Comparison of ENCODE assay signal across 2 cellular contexts in the genomic region with DNA sequence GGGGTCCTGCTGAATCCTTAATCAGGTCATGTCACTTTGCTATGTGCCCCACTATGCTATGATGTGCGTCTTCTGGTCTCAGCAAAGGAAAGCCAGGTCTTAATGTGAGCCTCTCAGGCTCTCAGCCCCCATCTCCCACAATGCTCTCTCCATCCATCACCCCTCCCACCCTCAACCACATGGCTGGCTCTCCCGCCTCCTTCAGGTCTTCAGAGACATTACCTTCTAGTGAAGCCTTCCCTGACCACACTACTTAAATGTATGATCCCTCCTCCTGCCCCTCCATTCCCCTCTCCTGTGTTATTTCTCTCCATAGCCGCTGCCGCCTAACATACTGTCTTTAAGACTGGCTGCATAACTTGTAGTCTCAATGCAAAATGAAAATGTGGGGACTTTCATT.
A peak's percentile ranks its signal among the peaks of the same experiment; 100 is the strongest.
TF ChIP-seq lines count a peak whose summit lies in the region.

No MANE protein-coding gene starts in this region.

TF ChIP-seq in A549, 52 proteins besides CTCF, POLR2A, EP300 and RAD21:
- TF ChIP-seq MAX (IDR thresholded peaks at IDR 0.05) = peak; percentile 72
- no peak for TF ChIP-seq KDM1A (IDR thresholded peaks at IDR 0.05; ENCODE audit: low read depth)
- TF ChIP-seq, protein P1, sequence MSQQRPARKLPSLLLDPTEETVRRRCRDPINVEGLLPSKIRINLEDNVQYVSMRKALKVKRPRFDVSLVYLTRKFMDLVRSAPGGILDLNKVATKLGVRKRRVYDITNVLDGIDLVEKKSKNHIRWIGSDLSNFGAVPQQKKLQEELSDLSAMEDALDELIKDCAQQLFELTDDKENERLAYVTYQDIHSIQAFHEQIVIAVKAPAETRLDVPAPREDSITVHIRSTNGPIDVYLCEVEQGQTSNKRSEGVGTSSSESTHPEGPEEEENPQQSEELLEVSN (IDR thresholded peaks at IDR 0.05; ENCODE audit: borderline replicate concordance, low read depth) = peak; percentile 50; the same call in 1 of the 2 replicates

TF ChIP-seq in HCT116, 20 proteins besides CTCF, POLR2A, EP300 and RAD21:
- TF ChIP-seq CBX3 (IDR thresholded peaks at IDR 0.05; ENCODE audit: low read depth) = no peak
- TF ChIP-seq, protein P2, sequence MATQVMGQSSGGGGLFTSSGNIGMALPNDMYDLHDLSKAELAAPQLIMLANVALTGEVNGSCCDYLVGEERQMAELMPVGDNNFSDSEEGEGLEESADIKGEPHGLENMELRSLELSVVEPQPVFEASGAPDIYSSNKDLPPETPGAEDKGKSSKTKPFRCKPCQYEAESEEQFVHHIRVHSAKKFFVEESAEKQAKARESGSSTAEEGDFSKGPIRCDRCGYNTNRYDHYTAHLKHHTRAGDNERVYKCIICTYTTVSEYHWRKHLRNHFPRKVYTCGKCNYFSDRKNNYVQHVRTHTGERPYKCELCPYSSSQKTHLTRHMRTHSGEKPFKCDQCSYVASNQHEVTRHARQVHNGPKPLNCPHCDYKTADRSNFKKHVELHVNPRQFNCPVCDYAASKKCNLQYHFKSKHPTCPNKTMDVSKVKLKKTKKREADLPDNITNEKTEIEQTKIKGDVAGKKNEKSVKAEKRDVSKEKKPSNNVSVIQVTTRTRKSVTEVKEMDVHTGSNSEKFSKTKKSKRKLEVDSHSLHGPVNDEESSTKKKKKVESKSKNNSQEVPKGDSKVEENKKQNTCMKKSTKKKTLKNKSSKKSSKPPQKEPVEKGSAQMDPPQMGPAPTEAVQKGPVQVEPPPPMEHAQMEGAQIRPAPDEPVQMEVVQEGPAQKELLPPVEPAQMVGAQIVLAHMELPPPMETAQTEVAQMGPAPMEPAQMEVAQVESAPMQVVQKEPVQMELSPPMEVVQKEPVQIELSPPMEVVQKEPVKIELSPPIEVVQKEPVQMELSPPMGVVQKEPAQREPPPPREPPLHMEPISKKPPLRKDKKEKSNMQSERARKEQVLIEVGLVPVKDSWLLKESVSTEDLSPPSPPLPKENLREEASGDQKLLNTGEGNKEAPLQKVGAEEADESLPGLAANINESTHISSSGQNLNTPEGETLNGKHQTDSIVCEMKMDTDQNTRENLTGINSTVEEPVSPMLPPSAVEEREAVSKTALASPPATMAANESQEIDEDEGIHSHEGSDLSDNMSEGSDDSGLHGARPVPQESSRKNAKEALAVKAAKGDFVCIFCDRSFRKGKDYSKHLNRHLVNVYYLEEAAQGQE (IDR thresholded peaks at IDR 0.05; ENCODE audit: low read depth) = no peak
- TF ChIP-seq EGR1 (IDR thresholded peaks at IDR 0.05; ENCODE audit: low read depth) = no peak
- no peak for TF ChIP-seq EZH2 (IDR thresholded peaks at IDR 0.05)
- no peak for TF ChIP-seq ZFX (IDR thresholded peaks at IDR 0.05)
- TF ChIP-seq SIN3A (IDR thresholded peaks at IDR 0.05; ENCODE audit: low read depth) = no peak
- no peak for TF ChIP-seq SP1 (IDR thresholded peaks at IDR 0.05; ENCODE audit: low read depth)
- TF ChIP-seq FOSL1 (IDR thresholded peaks at IDR 0.05; ENCODE audit: low read depth) = no peak
- TF ChIP-seq MAX (IDR thresholded peaks at IDR 0.05) = no peak
- TF ChIP-seq TCF7L2 (IDR thresholded peaks at IDR 0.05; ENCODE audit: borderline replicate concordance, extremely low read depth, insufficient read depth, insufficient read length) = no peak
- no peak for TF ChIP-seq ELF1 (IDR thresholded peaks at IDR 0.05; ENCODE audit: borderline replicate concordance, low read depth)
- no peak for TF ChIP-seq ZNF274 (IDR thresholded peaks at IDR 0.05; ENCODE audit: low read depth, low read length)
- no peak for TF ChIP-seq EZH2phosphoT487 (IDR thresholded peaks at IDR 0.05; ENCODE audit: borderline replicate concordance)
- no peak for TF ChIP-seq CEBPB (IDR thresholded peaks at IDR 0.05; ENCODE audit: low read depth)
- no peak for TF ChIP-seq ATF3 (IDR thresholded peaks at IDR 0.05)
- no peak for TF ChIP-seq JUND (IDR thresholded peaks at IDR 0.05)
- TF ChIP-seq ZBTB33 (IDR thresholded peaks at IDR 0.05; ENCODE audit: extremely low read depth, insufficient replicate concordance, low read length) = no peak
- no peak for TF ChIP-seq SRF (IDR thresholded peaks at IDR 0.05; ENCODE audit: low read depth)
- no peak for TF ChIP-seq YY1 (IDR thresholded peaks at IDR 0.05; ENCODE audit: extremely low read depth, insufficient replicate concordance, low read depth, low read length)
TF ChIP-seq in HCT116: peak in this region for 0.
